In genomic region chr2:20955277-20956026, GRCh38 we compare ENCODE assay signal across 33 cellular contexts.
"Had no signal": no experiment of that assay in that cellular context is flagged by ENCODE, and none has a peak within 500 bp of the region (broad histone marks: within the 10 kb centered on the region; RNA-seq: fewer than 3 reads in every experiment).

No MANE protein-coding gene starts in this region.

- H3K27me3 ChIP-seq: brain microvascular endothelial cell, colonic mucosa had no signal

- H3K36me3 Mint-ChIP-seq: activated naive CD8-positive, alpha-beta T cell had no signal

- H3K4me3 Mint-ChIP-seq: activated B cell treated with CpG ODN at 0.5 μM for 24 hours; activated CD8-positive, alpha-beta T cell treated with anti-CD3 and anti-CD28 coated beads for 36 hours; activated naive CD8-positive, alpha-beta T cell; activated T-cell treated with anti-CD3 and anti-CD28 coated beads, Interleukin-2, amount 50 U/mL, for 4 hours; activated T-helper 17 cell treated with anti-CD3 and anti-CD28 coated beads, Interleukin-2, amount 50 U/mL, for 72 hours; T-helper 17 cell; T-helper 2 cell treated with Interferon-gamma antibody and Interleukin-4, amounts not matched to agents 5 μg/mL and 100 μg/mL, for 36 hours had no signal

- H3K4me1 ChIP-seq: colonic mucosa, esophagus squamous epithelium had no signal

- H3K4me3 ChIP-seq: colonic mucosa, esophagus squamous epithelium had no signal

- H3K9me3 Mint-ChIP-seq: activated B cell treated with CpG ODN at 0.5 μM for 24 hours; activated CD8-positive, alpha-beta T cell treated with anti-CD3 and anti-CD28 coated beads for 36 hours; activated T-cell treated with anti-CD3 and anti-CD28 coated beads, Interleukin-2, amount 50 U/mL, for 4 hours; activated T-helper 17 cell treated with anti-CD3 and anti-CD28 coated beads, Interleukin-2, amount 50 U/mL, for 72 hours; T-helper 2 cell treated with Interferon-gamma antibody and Interleukin-4, amounts not matched to agents 5 μg/mL and 100 μg/mL, for 36 hours had no signal

- FAIRE-seq: astrocyte, endometrium, endothelial cell of umbilical vein, frontal cortex had no signal

- H3K27me3 Mint-ChIP-seq: activated B cell treated with CpG ODN at 0.5 μM for 24 hours; activated naive CD8-positive, alpha-beta T cell had no signal

- ATAC-seq: activated CD4-positive, CD25-positive, alpha-beta regulatory T cell treated with anti-CD3 and anti-CD28 coated beads, Interleukin-2, amount 50 U/mL, for 24 hours; activated CD8-positive, alpha-beta T cell treated with anti-CD3 and anti-CD28 coated beads for 36 hours; activated T-cell treated with anti-CD3 and anti-CD28 coated beads, Interleukin-2, amount 50 U/mL, for 4 hours; activated T-helper 17 cell treated with anti-CD3 and anti-CD28 coated beads, Interleukin-2, amount 50 U/mL, for 72 hours; T-helper 17 cell had no signal

- DNase-seq: activated B cell treated with CpG ODN at 0.5 μM for 24 hours; activated CD4-positive, alpha-beta T cell treated with anti-CD3 and anti-CD28 coated beads for 48 hours; activated CD4-positive, alpha-beta T cell treated with anti-CD3 and anti-CD28 coated beads, Interleukin-2, amount 50 U/mL, for 1 hour; activated CD4-positive, alpha-beta T cell treated with anti-CD3 and anti-CD28 coated beads, Interleukin-2, amount 50 U/mL, for 48 hours; activated CD8-positive, alpha-beta memory T cell treated with anti-CD3 and anti-CD28 coated beads for 24 hours; activated CD8-positive, alpha-beta T cell treated with anti-CD3 and anti-CD28 coated beads for 36 hours; activated effector memory CD4-positive, alpha-beta T cell treated with Interleukin-2 at 50 U/mL for 16 hours; activated gamma-delta T cell treated with Interleukin-2 at 50 U/mL for 16 hours; activated naive CD4-positive, alpha-beta T cell treated with anti-CD3 and anti-CD28 coated beads, Interleukin-2, amount 50 U/mL, for 16 hours; activated naive CD4-positive, alpha-beta T cell treated with Interleukin-2 at 50 U/mL for 16 hours; activated T-cell treated with anti-CD3 and anti-CD28 coated beads, Interleukin-2, amount 50 U/mL, for 4 hours; amniotic stem cell; anterior cingulate cortex; brain microvascular endothelial cell; central memory CD4-positive, alpha-beta T cell; cerebellar nuclear complex; colonic mucosa; effector CD8-positive, alpha-beta T cell; esophagus squamous epithelium; head of caudate nucleus; T-helper 1 cell; T-helper 17 cell; T1000; WERI-Rb-1 had no signal

- H3K9me3 ChIP-seq: colonic mucosa, esophagus squamous epithelium had no signal

- H3K27ac Mint-ChIP-seq: activated B cell treated with CpG ODN at 0.5 μM for 24 hours; activated CD8-positive, alpha-beta T cell treated with anti-CD3 and anti-CD28 coated beads for 36 hours; activated naive CD8-positive, alpha-beta T cell; activated T-helper 17 cell treated with anti-CD3 and anti-CD28 coated beads, Interleukin-2, amount 50 U/mL, for 72 hours; T-helper 17 cell; T-helper 2 cell treated with Interferon-gamma antibody and Interleukin-4, amounts not matched to agents 5 μg/mL and 100 μg/mL, for 36 hours had no signal

- H3K36me3 ChIP-seq: brain microvascular endothelial cell, colonic mucosa, esophagus squamous epithelium, WERI-Rb-1 had no signal

- H3K27ac ChIP-seq: brain microvascular endothelial cell, colonic mucosa, epithelial cell of prostate, esophagus squamous epithelium, WERI-Rb-1 had no signal

- H3K4me1 Mint-ChIP-seq: activated B cell treated with CpG ODN at 0.5 μM for 24 hours; activated T-helper 17 cell treated with anti-CD3 and anti-CD28 coated beads, Interleukin-2, amount 50 U/mL, for 72 hours; T-helper 17 cell had no signal
